8 cellular contexts compared by ENCODE assay signal in genomic region chr1:229342902-229343587, GRCh38. TPM values are rescaled to one million over a fixed set of nuclear protein-coding genes. Genes with fewer than 3 reads are reported as not detected.
DNase-seq lines count a peak whose midpoint lies in the region; TF ChIP-seq lines count a peak whose summit lies in the region.

A gene with protein sequence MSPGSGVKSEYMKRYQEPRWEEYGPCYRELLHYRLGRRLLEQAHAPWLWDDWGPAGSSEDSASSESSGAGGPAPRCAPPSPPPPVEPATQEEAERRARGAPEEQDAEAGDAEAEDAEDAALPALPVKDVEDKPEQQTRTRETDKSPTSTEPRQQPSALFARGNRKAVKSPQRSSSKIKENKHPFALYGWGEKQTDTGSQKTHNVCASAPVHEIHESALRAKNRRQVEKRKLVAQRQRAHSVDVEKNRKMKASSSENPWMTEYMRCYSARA (minus strand): TSS chr1:229343047. CDS start chr1:229342465, 582 bp downstream.

- H3K4me3 Mint-ChIP-seq in dendritic cell treated with granulocyte-macrophage colony-stimulating factor and Interleukin-4, amounts not matched to agents 40 ng/mL and 50 ng/mL, for 4 days, result peak within 1 kb of the TSS; percentile 91

- POLR2A ChIA-PET in HEK293 (lab: Yijun Ruan, JAX), result interaction anchor here (0.5 to 1.4 kb wide), 5 partner anchors 11 to 192 kb away, joined by 3 to 6 read pairs (median 3); partner anchors contain the start of genes NUP133 and RAB4A

- peak within 1 kb of the TSS; percentile 80 for H3K9ac ChIP-seq in MM.1S (ENCODE audit: low read length)
- H3K9ac ChIP-seq in liver (ENCODE audit: low read depth in 1 of 2, low read length in 2 of 2), result peak within 1 kb of the TSS; percentile 27 to 36

- peak; percentile 14 to 89 (median 88) for DNase-seq in NCI-H1417 (lab: John Stamatoyannopoulos, UW)
- DNase-seq in NCI-H1417 treated with DMSO at 0.1 percent for 48 hours (lab: John Stamatoyannopoulos, UW), result no peak
- peak; percentile 76 for DNase-seq in MM.1S
- peak; percentile 56 to 63 for DNase-seq in activated CD4-positive, alpha-beta T cell treated with anti-CD3 and anti-CD28 coated beads for 4 hours
- peak; percentile 30 to 37 for DNase-seq in stimulated activated CD4-positive, alpha-beta T cell treated with anti-CD3 and anti-CD28 coated beads, Interleukin-4, amount 100 ng/mL, for 48 hours (ENCODE audit: low read depth in 2 of 2)

- H3K36me3 ChIP-seq in HEK293 (ENCODE audit: control insufficient read depth in 2 of 2, insufficient read depth in 1 of 2, low read length in 2 of 2), result no peaks in the 10 kb centered on the region
- H3K36me3 ChIP-seq in MM.1S (replicated peaks; ENCODE audit: insufficient read depth, low read length), result no peaks in the 10 kb centered on the region
- no peaks in the 10 kb centered on the region for H3K36me3 ChIP-seq in liver (ENCODE audit: control insufficient read depth in 4 of 4, insufficient read depth in 3 of 4, low read depth in 1 of 4, low read length in 3 of 4)

- H3F3A ChIP-seq in MM.1S (ENCODE audit: insufficient read depth, low read length), result peaks cover 22% of the 10 kb centered on the region

- H3K79me2 ChIP-seq in MM.1S (ENCODE audit: low read length), result peaks cover 39% of the 10 kb centered on the region

- under 1% methylated on average over 57 of the region's 57 CpGs for WGBS in liver

- no peaks in the 10 kb centered on the region for H3K9me3 Mint-ChIP-seq in dendritic cell treated with granulocyte-macrophage colony-stimulating factor and Interleukin-4, amounts not matched to agents 40 ng/mL and 50 ng/mL, for 4 days

- H3K4me3 ChIP-seq in HEK293 (ENCODE audit: low read depth, low read length) (peak within 1 kb of the TSS; percentile 72), MM.1S (ENCODE audit: low read length) (peak within 1 kb of the TSS; percentile 80), liver (ENCODE audit: low read depth in 1 of 3, low read length in 3 of 3) (peak within 1 kb of the TSS; percentile 65 to 97 (median 93))

- H3K27me3 ChIP-seq in MM.1S (replicated peaks; ENCODE audit: insufficient read depth, low read length) (0 out of 2 replicates have a peak, but pooled peaks cover 4% of the 10 kb centered on the region), liver (ENCODE audit: control insufficient read depth in 4 of 4, insufficient read depth in 4 of 4, low read length in 3 of 4) (no peaks in the 10 kb centered on the region)

- H3K27ac Mint-ChIP-seq in dendritic cell treated with granulocyte-macrophage colony-stimulating factor and Interleukin-4, amounts not matched to agents 40 ng/mL and 50 ng/mL, for 4 days, result peak within 1 kb of the TSS; percentile 93

- H4K20me1 ChIP-seq in MM.1S (ENCODE audit: insufficient read depth, low read length), result no peaks in the 10 kb centered on the region

- H3K27ac ChIP-seq in HEK293 (ENCODE audit: extremely low read depth, low read depth, low read length), result peak within 1 kb of the TSS; percentile 91
- peak within 1 kb of the TSS; percentile 78 for H3K27ac ChIP-seq in MM.1S (ENCODE audit: low read length)
- H3K27ac ChIP-seq in liver (ENCODE audit: low read depth in 1 of 2, low read length in 2 of 2), result peak within 1 kb of the TSS; percentile 76 to 87

- H3K9me3 ChIP-seq in HEK293 (ENCODE audit: control insufficient read depth, insufficient read depth, low read depth, low read length) (no peaks in the 10 kb centered on the region), MM.1S (replicated peaks; ENCODE audit: insufficient read depth, low read length) (no peaks in the 10 kb centered on the region), liver (ENCODE audit: control insufficient read depth in 4 of 4, low read length in 3 of 4) (no peaks in the 10 kb centered on the region)

- TF ChIP-seq CTCF in HEK293 (tag by site-specific recombination; IDR thresholded peaks at IDR 0.05) (peak; percentile 45; the same call in 1 of the 2 replicates), MM.1S (IDR thresholded peaks at IDR 0.05; ENCODE audit: low read length) (no peak), liver (IDR thresholded peaks at IDR 0.05; ENCODE audit: low read depth, low read length, missing input control) (no peak)

- no peaks in the 10 kb centered on the region for H3K9me2 ChIP-seq in MM.1S (replicated peaks; ENCODE audit: insufficient read depth, low read length)

- CTCF ChIA-PET in HEK293 (lab: Yijun Ruan, JAX), result interaction anchor here (0.7 to 1.5 kb wide), 3 partner anchors 29 to 165 kb away, joined by 3 to 5 read pairs (median 3); partner anchors contain the start of gene NUP133

- H3K4me1 ChIP-seq in HEK293 (ENCODE audit: control insufficient read depth, insufficient read depth, low read length) (peaks cover 17% of the 10 kb centered on the region), MM.1S (ENCODE audit: low read length) (peaks cover 22% of the 10 kb centered on the region), liver (ENCODE audit: control insufficient read depth in 4 of 4, insufficient read depth in 4 of 4, low read length in 3 of 4) (peaks cover 6 to 17% (median 11%) of the 10 kb centered on the region in 4 donors)

- intact Hi-C loops in dendritic cell treated with granulocyte-macrophage colony-stimulating factor and Interleukin-4, amounts not matched to agents 40 ng/mL and 50 ng/mL, for 4 days (cut with micrococcal nuclease), result loop anchor here (5.0 kb wide), 2 partner anchors 71 to 164 kb away; partner anchors contain the start of genes NUP133 and RAB4A

- peaks cover 16% of the 10 kb centered on the region for H3K27me3 Mint-ChIP-seq in dendritic cell treated with granulocyte-macrophage colony-stimulating factor and Interleukin-4, amounts not matched to agents 40 ng/mL and 50 ng/mL, for 4 days

- peaks cover 77% of the 10 kb centered on the region for H3K4me1 Mint-ChIP-seq in dendritic cell treated with granulocyte-macrophage colony-stimulating factor and Interleukin-4, amounts not matched to agents 40 ng/mL and 50 ng/mL, for 4 days (ENCODE audit: low read depth)

- peaks cover 37% of the 10 kb centered on the region for H3K36me3 Mint-ChIP-seq in dendritic cell treated with granulocyte-macrophage colony-stimulating factor and Interleukin-4, amounts not matched to agents 40 ng/mL and 50 ng/mL, for 4 days (ENCODE audit: low read depth)

- peak within 1 kb of the TSS; percentile 95 for H3K4me2 ChIP-seq in MM.1S (ENCODE audit: low read depth, low read length)

- peak within 1 kb of the TSS; percentile 80 for H2AFZ ChIP-seq in MM.1S (ENCODE audit: low read length)

- no peak for TF ChIP-seq RAD21 in liver (IDR thresholded peaks at IDR 0.05)

TF ChIP-seq in HEK293, 187 proteins besides CTCF, POLR2A, EP300 and RAD21 (continues in another document):
- TF ChIP-seq KLF10 (tag by site-specific recombination; IDR thresholded peaks at IDR 0.05), result peak; percentile 62

TF ChIP-seq in liver, 16 proteins besides CTCF, POLR2A, EP300 and RAD21:
- TF ChIP-seq NR2F2 (IDR thresholded peaks at IDR 0.05) (no peak), YY1 (IDR thresholded peaks at IDR 0.05) (peak; percentile 18)
TF ChIP-seq in liver: peak in this region for 1.

RNA-seq across cellular contexts. Expression of the gene that starts here (rescaled TPM):
- 1 to 10 TPM; 1.6 to 4.6 TPM for total RNA-seq in liver
- polyA plus RNA-seq in liver, result 1 to 10 TPM in 1 of 2 donors, under 1 TPM in 1; 0.77 to 1.8 TPM
